12 cellular contexts compared by ENCODE assay signal in the genomic region with DNA sequence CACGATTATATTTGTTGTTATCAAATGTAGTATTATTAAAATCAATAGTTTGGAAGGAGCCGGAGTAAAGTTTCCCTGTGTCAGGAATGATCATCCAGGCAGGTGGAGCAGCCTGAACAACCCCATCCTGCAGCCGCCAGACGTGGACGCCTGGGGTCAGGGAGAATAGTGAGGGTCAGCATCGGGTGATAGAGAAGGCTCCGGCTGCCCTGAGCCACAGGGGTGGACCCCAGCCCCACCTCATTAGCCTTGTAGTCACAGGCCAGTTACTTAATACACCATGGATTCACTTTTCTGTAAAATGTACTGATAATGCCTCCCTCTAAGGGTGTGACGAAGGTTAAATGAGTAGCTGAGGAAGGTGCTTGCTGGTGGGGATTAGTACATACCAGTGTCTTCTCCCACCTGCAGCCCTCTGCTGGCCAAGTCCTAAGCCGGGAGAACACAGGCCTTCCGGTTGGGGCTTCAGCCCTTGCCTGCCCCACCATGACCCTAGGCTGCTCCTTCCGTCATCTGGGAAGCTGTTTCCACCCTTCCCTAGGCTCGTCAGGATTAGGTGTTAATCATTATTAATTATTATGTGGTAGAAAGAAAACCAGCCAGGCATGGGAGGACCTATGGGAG. TPM values are rescaled to one million over a fixed set of nuclear protein-coding genes. Genes with fewer than 3 reads are reported as not detected.
DNase-seq lines count a peak whose midpoint lies in the region; ATAC-seq and TF ChIP-seq lines count a peak whose summit lies in the region.
"Had no signal": no experiment of that assay in that cellular context is flagged by ENCODE, and none has a peak within 500 bp of the region (broad histone marks: within the 10 kb centered on the region; RNA-seq: fewer than 3 reads in every experiment).

No MANE protein-coding gene starts in this region.

- H3K27ac Mint-ChIP-seq in activated T-helper 2 cell treated with anti-CD3 and anti-CD28 coated beads, Interferon-gamma antibody, Interleukin-2, Interleukin-4, amounts not matched to agents 10 μg/mL and 5 μg/mL and 100 μg/mL, durations not matched to agents 14 hours and 24 hours and 36 hours = peak overlapping the region; percentile 46
- no peak overlapping the region for H3K27ac Mint-ChIP-seq in nephron progenitor cell

- H3K4me1 ChIP-seq in lower lobe of right lung = peaks cover 34% of the 10 kb centered on the region
- no peaks in the 10 kb centered on the region for H3K4me1 ChIP-seq in adrenal gland (replicated peaks in 1 of 2)

- DNase-seq in GM06990 (ENCODE audit: extremely low read depth, insufficient read length) (no peak), lower lobe of right lung (no peak), COR-L47 (lab: John Stamatoyannopoulos, UW) (no peak), adrenal gland (no peak), NCI-H524 treated with DMSO at 0.1 percent for 48 hours (lab: John Stamatoyannopoulos, UW) (no peak), nephron progenitor cell (no peak)
- DNase-seq in activated T-helper 2 cell treated with anti-CD3 and anti-CD28 coated beads, Interferon-gamma antibody, Interleukin-2, Interleukin-4, amounts not matched to agents 10 μg/mL and 5 μg/mL and 100 μg/mL, durations not matched to agents 14 hours and 24 hours and 36 hours (ENCODE audit: low spot score) = no peak
- DNase-seq: esophagus squamous epithelium, kidney, NCI-H345 had no signal

- 79 to 84% (median 83%) methylated on average over 11 to 12 of the region's 12 CpGs for WGBS in adrenal gland, 4 donors

- H3K36me3 Mint-ChIP-seq in activated T-helper 2 cell treated with anti-CD3 and anti-CD28 coated beads, Interferon-gamma antibody, Interleukin-2, Interleukin-4, amounts not matched to agents 10 μg/mL and 5 μg/mL and 100 μg/mL, durations not matched to agents 14 hours and 24 hours and 36 hours (ENCODE audit: low read depth) = peaks cover 70% of the 10 kb centered on the region
- H3K36me3 Mint-ChIP-seq in nephron progenitor cell (ENCODE audit: low read depth) = no peaks in the 10 kb centered on the region

- peak; percentile 37 for ATAC-seq in HG03097 (IDR thresholded peaks at IDR 0.05; ENCODE audit: low FRiP score, unreplicated experiment)
- peak; percentile 8 to 27 for ATAC-seq in lower lobe of right lung

- TF ChIP-seq POLR2A in adrenal gland (IDR thresholded peaks at IDR 0.05) = no peak

- intact Hi-C loops in activated T-helper 2 cell treated with anti-CD3 and anti-CD28 coated beads, Interferon-gamma antibody, Interleukin-2, Interleukin-4, amounts not matched to agents 10 μg/mL and 5 μg/mL and 100 μg/mL, durations not matched to agents 14 hours and 24 hours and 36 hours (cut with micrococcal nuclease) = loop anchor here (2.0 kb wide), 2 partner anchors 21 to 31 kb away; a partner anchor contains a TSS
- intact Hi-C loops in lower lobe of right lung (cut with DNase I) = no loop called here
- intact Hi-C loops in adrenal gland (cut with DNase I) = no loop called here

- H3K4me1 Mint-ChIP-seq in activated T-helper 2 cell treated with anti-CD3 and anti-CD28 coated beads, Interferon-gamma antibody, Interleukin-2, Interleukin-4, amounts not matched to agents 10 μg/mL and 5 μg/mL and 100 μg/mL, durations not matched to agents 14 hours and 24 hours and 36 hours (ENCODE audit: low read depth) = peaks cover 30% of the 10 kb centered on the region
- H3K4me1 Mint-ChIP-seq in nephron progenitor cell = peaks cover 19% of the 10 kb centered on the region

- H3K4me3 ChIP-seq in GM06990 (replicated peaks; ENCODE audit: low read depth, low read length) (no peak overlapping the region), lower lobe of right lung (peak overlapping the region; percentile 21), adrenal gland (no peak overlapping the region)
- H3K4me3 ChIP-seq: esophagus squamous epithelium had no signal

- H3K36me3 ChIP-seq in GM06990 (ENCODE audit: control insufficient read depth, insufficient read depth, low read length) = peaks cover 14% of the 10 kb centered on the region
- H3K36me3 ChIP-seq in lower lobe of right lung = peaks cover 86% of the 10 kb centered on the region
- H3K36me3 ChIP-seq in adrenal gland (replicated peaks in 1 of 2) = peaks cover 0 to 77% of the 10 kb centered on the region in 2 donors

- H3K4me3 Mint-ChIP-seq in activated T-helper 2 cell treated with anti-CD3 and anti-CD28 coated beads, Interferon-gamma antibody, Interleukin-2, Interleukin-4, amounts not matched to agents 10 μg/mL and 5 μg/mL and 100 μg/mL, durations not matched to agents 14 hours and 24 hours and 36 hours (ENCODE audit: low read depth) = peak overlapping the region; percentile 51
- H3K4me3 Mint-ChIP-seq in nephron progenitor cell = no peak overlapping the region

- TF ChIP-seq CTCF in GM06990 (IDR thresholded peaks at IDR 0.05; ENCODE audit: insufficient read depth, low read length, poor library complexity, severe bottlenecking) (peak; percentile 4), lower lobe of right lung (IDR thresholded peaks at IDR 0.05) (no peak), adrenal gland (IDR thresholded peaks at IDR 0.05) (no peak), nephron progenitor cell (IDR thresholded peaks at IDR 0.05) (no peak)

- H3K27ac ChIP-seq in lower lobe of right lung (peak overlapping the region; percentile 11), adrenal gland (peak overlapping the region in 1 of 5 donors; percentile 45)

- H3K9me3 ChIP-seq in lower lobe of right lung = no peaks in the 10 kb centered on the region
- no peaks in the 10 kb centered on the region for H3K9me3 ChIP-seq in adrenal gland (replicated peaks in 1 of 3)
- H3K9me3 ChIP-seq: esophagus squamous epithelium had no signal

- no peaks in the 10 kb centered on the region for H3K27me3 ChIP-seq in GM06990 (replicated peaks; ENCODE audit: control insufficient read depth, insufficient read depth, low read length)
- H3K27me3 ChIP-seq in lower lobe of right lung (ENCODE audit: low read depth) = no peaks in the 10 kb centered on the region
- no peaks in the 10 kb centered on the region for H3K27me3 ChIP-seq in adrenal gland
- H3K27me3 ChIP-seq: esophagus squamous epithelium had no signal

- no peaks in the 10 kb centered on the region for H3K9me3 Mint-ChIP-seq in activated T-helper 2 cell treated with anti-CD3 and anti-CD28 coated beads, Interferon-gamma antibody, Interleukin-2, Interleukin-4, amounts not matched to agents 10 μg/mL and 5 μg/mL and 100 μg/mL, durations not matched to agents 14 hours and 24 hours and 36 hours
- H3K9me3 Mint-ChIP-seq in nephron progenitor cell = no peaks in the 10 kb centered on the region
- H3K9me3 Mint-ChIP-seq: IgD-negative memory B cell had no signal

- H3K27me3 Mint-ChIP-seq in activated T-helper 2 cell treated with anti-CD3 and anti-CD28 coated beads, Interferon-gamma antibody, Interleukin-2, Interleukin-4, amounts not matched to agents 10 μg/mL and 5 μg/mL and 100 μg/mL, durations not matched to agents 14 hours and 24 hours and 36 hours (ENCODE audit: low read depth) = no peaks in the 10 kb centered on the region
- peaks cover 2% of the 10 kb centered on the region for H3K27me3 Mint-ChIP-seq in nephron progenitor cell (ENCODE audit: low read depth, poor library complexity)
- H3K27me3 Mint-ChIP-seq: IgD-negative memory B cell had no signal

RNA-seq across cellular contexts. Expression of a gene that starts 14.9 kb away (rescaled TPM):
- total RNA-seq in activated T-helper 2 cell treated with anti-CD3 and anti-CD28 coated beads, Interferon-gamma antibody, Interleukin-2, Interleukin-4, amounts not matched to agents 10 μg/mL and 5 μg/mL and 100 μg/mL, durations not matched to agents 14 hours and 24 hours and 36 hours = 0.05 and 0.09 TPM in 2 replicates
- total RNA-seq in lower lobe of right lung = 0.97 TPM
- total RNA-seq in adrenal gland = 1 to 10 TPM in 6 of 8 donors, under 1 TPM in 2; 0.60 to 2.3 (median 1.4) TPM
- under 1 TPM; 0.24 to 0.79 (median 0.30) TPM for polyA plus RNA-seq in adrenal gland
- polyA plus RNA-seq: IgD-negative memory B cell had no signal

RNA-seq across cellular contexts. Expression of a gene that starts 21.5 kb away (rescaled TPM):
- 16.8 and 17.6 TPM in 2 replicates for total RNA-seq in activated T-helper 2 cell treated with anti-CD3 and anti-CD28 coated beads, Interferon-gamma antibody, Interleukin-2, Interleukin-4, amounts not matched to agents 10 μg/mL and 5 μg/mL and 100 μg/mL, durations not matched to agents 14 hours and 24 hours and 36 hours
- total RNA-seq in lower lobe of right lung (54.8 TPM), adrenal gland (10 to 100 TPM; 15.5 to 31.8 (median 25.3) TPM)
- polyA plus RNA-seq in adrenal gland = 1 to 10 TPM; 7.2 to 9.0 (median 7.9) TPM

RNA-seq across cellular contexts. Expression of a gene that starts 52.8 kb away (rescaled TPM):
- 44.3 and 44.8 TPM in 2 replicates for total RNA-seq in activated T-helper 2 cell treated with anti-CD3 and anti-CD28 coated beads, Interferon-gamma antibody, Interleukin-2, Interleukin-4, amounts not matched to agents 10 μg/mL and 5 μg/mL and 100 μg/mL, durations not matched to agents 14 hours and 24 hours and 36 hours
- total RNA-seq in lower lobe of right lung (26.2 TPM), adrenal gland (10 to 100 TPM; 42.6 to 60.8 (median 48.4) TPM)
- 10 to 100 TPM; 21.9 to 26.5 (median 23.6) TPM for polyA plus RNA-seq in adrenal gland
